In genomic region chr12:21438643-21439042, GRCh38 we compare ENCODE assay signal across 8 cellular contexts. TPM values are rescaled to one million over a fixed set of nuclear protein-coding genes. Genes with fewer than 3 reads are reported as not detected.
A peak's percentile ranks its signal among the peaks of the same experiment; 100 is the strongest.
DNase-seq lines count a peak whose midpoint lies in the region; ATAC-seq and TF ChIP-seq lines count a peak whose summit lies in the region.

No MANE protein-coding gene starts in this region.

- no peak for DNase-seq in BE2C
- DNase-seq in brain microvascular endothelial cell: no peak
- no peak for DNase-seq in NCI-H226
- DNase-seq in H7: no peak
- no peak for DNase-seq in stimulated activated CD4-positive, alpha-beta T cell treated with anti-CD3 and anti-CD28 coated beads, Interleukin-15, amount 100 ng/mL, for 24 hours

- H3K4me1 ChIP-seq in BE2C (no peaks in the 10 kb centered on the region), HUES64 (ENCODE audit: insufficient read depth, low read length) (0 out of 2 replicates have a peak, but pooled peaks cover 1% of the 10 kb centered on the region), muscle layer of colon (ENCODE audit: insufficient read depth, low read length) (peaks cover 16% of the 10 kb centered on the region)

- ATAC-seq in GM18519 (IDR thresholded peaks at IDR 0.05; ENCODE audit: low FRiP score, unreplicated experiment): no peak

- 93% methylated on average over 5 of the region's 5 CpGs for WGBS in HUES64

- TF ChIP-seq CTCF in BE2C (IDR thresholded peaks at IDR 0.05; ENCODE audit: low read depth, low read length): no peak
- no peak for TF ChIP-seq CTCF in brain microvascular endothelial cell (IDR thresholded peaks at IDR 0.05; ENCODE audit: low read depth, low read length, missing control alignments)

- in situ Hi-C loops in brain microvascular endothelial cell (cut with HindIII; ENCODE audit: low pct_ligation_motif_present, low sequenced_read_pairs): no loop called here

- no peaks in the 10 kb centered on the region for H3K9me3 ChIP-seq in BE2C
- no peaks in the 10 kb centered on the region for H3K9me3 ChIP-seq in HUES64 (ENCODE audit: insufficient read depth, low read depth, low read length)
- H3K9me3 ChIP-seq in muscle layer of colon (ENCODE audit: low read length): no peaks in the 10 kb centered on the region

- peak overlapping the region; percentile 84 for H3K4me3 ChIP-seq in BE2C (ENCODE audit: low read depth, low read length)
- H3K4me3 ChIP-seq in HUES64 (ENCODE audit: low read length): peak overlapping the region; percentile 88
- H3K4me3 ChIP-seq in brain microvascular endothelial cell (ENCODE audit: low read depth, low read length): peak overlapping the region; percentile 83
- H3K4me3 ChIP-seq in muscle layer of colon (ENCODE audit: low read depth in 1 of 2, low read length in 2 of 2): peak overlapping the region; percentile 70 to 91
- no peak overlapping the region; the same call in 1 of the 2 replicates for H3K4me3 ChIP-seq in H7 (ENCODE audit: insufficient read depth, low read depth, low read length)

- H3K36me3 ChIP-seq in BE2C (no peaks in the 10 kb centered on the region), HUES64 (ENCODE audit: insufficient read depth, low read length) (peaks cover 3% of the 10 kb centered on the region; the same call in 1 of the 2 replicates), brain microvascular endothelial cell (replicated peaks) (no peaks in the 10 kb centered on the region), muscle layer of colon (ENCODE audit: insufficient read depth, low read length) (peaks cover 6% of the 10 kb centered on the region), H7 (replicated peaks; ENCODE audit: control insufficient read depth, insufficient read depth, low read length) (no peaks in the 10 kb centered on the region)

- H3K27me3 ChIP-seq in BE2C (peaks cover 7% of the 10 kb centered on the region), HUES64 (ENCODE audit: insufficient read depth, low read length) (peaks cover 17% of the 10 kb centered on the region; the same call in 1 of the 2 replicates), brain microvascular endothelial cell (replicated peaks) (no peaks in the 10 kb centered on the region), muscle layer of colon (ENCODE audit: control insufficient read depth in 1 of 2, insufficient read depth in 2 of 2, low read length in 2 of 2) (no peaks in the 10 kb centered on the region), H7 (ENCODE audit: control insufficient read depth, insufficient read depth, low read length) (no peaks in the 10 kb centered on the region)

- H3K27ac ChIP-seq in HUES64 (ENCODE audit: low read depth, low read length) (peak overlapping the region; percentile 94; the same call in 1 of the 2 replicates), brain microvascular endothelial cell (peak overlapping the region; percentile 89), muscle layer of colon (ENCODE audit: low read depth, low read length) (peak overlapping the region; percentile 92)

- H3K9ac ChIP-seq in HUES64 (ENCODE audit: low read depth, low read length): peak overlapping the region; percentile 89
- no peak overlapping the region for H3K9ac ChIP-seq in muscle layer of colon (ENCODE audit: low read length)

RNA-seq across cellular contexts. Expression of gene PYROXD1, which starts 1.2 kb away (rescaled TPM):
- 10.2 TPM for polyA plus RNA-seq in BE2C (2012; ENCODE audit: insufficient read depth, insufficient read length, low read depth)
- 4.5 TPM for polyA plus RNA-seq in HUES64 (2013, experiment 1 of 2)
- 6.1 TPM for polyA plus RNA-seq in HUES64 (2013, experiment 2 of 2)
- 3.6 and 6.2 TPM in 2 replicates for total RNA-seq in H7 (2014; rRNA removed; shearing (Covaris generic))
